1 cellular context compared by ENCODE assay signal in genomic region chr6:56839533-56840183, GRCh38.
TF ChIP-seq lines count a peak whose summit lies in the region.

No MANE protein-coding gene starts in this region.

TF ChIP-seq in HCT116, 20 proteins besides CTCF, POLR2A, EP300 and RAD21 (continued from another document):
- no peak for TF ChIP-seq ATF3 (IDR thresholded peaks at IDR 0.05)
- TF ChIP-seq CEBPB (IDR thresholded peaks at IDR 0.05; ENCODE audit: low read depth), result no peak
- no peak for TF ChIP-seq EZH2phosphoT487 (IDR thresholded peaks at IDR 0.05; ENCODE audit: borderline replicate concordance)
